ENCODE assay signal across 16 cellular contexts in the genomic region with DNA sequence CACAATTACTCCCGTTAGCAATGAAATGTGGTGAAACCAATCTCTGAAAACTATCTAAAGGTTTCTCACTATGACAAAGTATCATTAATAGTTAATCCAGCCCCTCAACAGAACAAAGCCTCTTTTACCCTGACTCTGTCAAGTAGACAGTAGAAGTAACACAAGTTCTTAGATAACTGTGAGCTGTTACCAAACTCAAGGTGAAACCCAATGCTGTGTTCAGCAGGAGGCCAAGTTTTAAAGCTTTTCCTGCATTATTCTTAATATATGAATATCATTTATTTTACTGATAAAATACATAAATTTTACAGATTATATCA.
DNase-seq lines count a peak whose midpoint lies in the region; ATAC-seq and FAIRE-seq lines count a peak whose summit lies in the region.
"Had no signal": no experiment of that assay in that cellular context is flagged by ENCODE, and none has a peak within 500 bp of the region (broad histone marks: within the 10 kb centered on the region; RNA-seq: fewer than 3 reads in every experiment).

No MANE protein-coding gene starts in this region.

- ATAC-seq in GM18499 (IDR thresholded peaks at IDR 0.05; ENCODE audit: insufficient read depth, unreplicated experiment) (peak; percentile 71), GM19468 (IDR thresholded peaks at IDR 0.05; ENCODE audit: extremely low read depth, unreplicated experiment) (peak; percentile 66), HG02973 (IDR thresholded peaks at IDR 0.05; ENCODE audit: unreplicated experiment) (peak; percentile 93)
- ATAC-seq: stimulated activated memory B cell treated with anti-CD40 and anti-IgM and Interleukin-4, amounts not matched to agents 10 μg/mL and 1 μg/mL and 100 μg/mL, for 72 hours had no signal

- DNase-seq in RCC 7860 (ENCODE audit: low spot score) (no peak), DMS 273 (lab: John Stamatoyannopoulos, UW; ENCODE audit: unreplicated experiment) (no peak), cardiac septum (ENCODE audit: low spot score) (no peak), NCI-H1048 (lab: John Stamatoyannopoulos, UW) (no peak)
- no peak for DNase-seq in activated effector memory CD4-positive, alpha-beta T cell treated with Interleukin-2 at 50 U/mL for 16 hours
- DNase-seq: activated CD4-positive, alpha-beta T cell treated with anti-CD3 and anti-CD28 coated beads for 1 hour; central memory CD4-positive, alpha-beta T cell; esophagus squamous epithelium; H9; islet precursor cell; NCI-H2227 treated with DMSO at 0.1 percent for 48 hours; SIG-M5 had no signal

- intact Hi-C loops in cardiac septum (cut with DNase I) = no loop called here

- FAIRE-seq in RCC 7860 (lab: Jason Lieb, UNC) = peak; percentile 64
